11 cellular contexts compared by ENCODE assay signal in the genomic region with DNA sequence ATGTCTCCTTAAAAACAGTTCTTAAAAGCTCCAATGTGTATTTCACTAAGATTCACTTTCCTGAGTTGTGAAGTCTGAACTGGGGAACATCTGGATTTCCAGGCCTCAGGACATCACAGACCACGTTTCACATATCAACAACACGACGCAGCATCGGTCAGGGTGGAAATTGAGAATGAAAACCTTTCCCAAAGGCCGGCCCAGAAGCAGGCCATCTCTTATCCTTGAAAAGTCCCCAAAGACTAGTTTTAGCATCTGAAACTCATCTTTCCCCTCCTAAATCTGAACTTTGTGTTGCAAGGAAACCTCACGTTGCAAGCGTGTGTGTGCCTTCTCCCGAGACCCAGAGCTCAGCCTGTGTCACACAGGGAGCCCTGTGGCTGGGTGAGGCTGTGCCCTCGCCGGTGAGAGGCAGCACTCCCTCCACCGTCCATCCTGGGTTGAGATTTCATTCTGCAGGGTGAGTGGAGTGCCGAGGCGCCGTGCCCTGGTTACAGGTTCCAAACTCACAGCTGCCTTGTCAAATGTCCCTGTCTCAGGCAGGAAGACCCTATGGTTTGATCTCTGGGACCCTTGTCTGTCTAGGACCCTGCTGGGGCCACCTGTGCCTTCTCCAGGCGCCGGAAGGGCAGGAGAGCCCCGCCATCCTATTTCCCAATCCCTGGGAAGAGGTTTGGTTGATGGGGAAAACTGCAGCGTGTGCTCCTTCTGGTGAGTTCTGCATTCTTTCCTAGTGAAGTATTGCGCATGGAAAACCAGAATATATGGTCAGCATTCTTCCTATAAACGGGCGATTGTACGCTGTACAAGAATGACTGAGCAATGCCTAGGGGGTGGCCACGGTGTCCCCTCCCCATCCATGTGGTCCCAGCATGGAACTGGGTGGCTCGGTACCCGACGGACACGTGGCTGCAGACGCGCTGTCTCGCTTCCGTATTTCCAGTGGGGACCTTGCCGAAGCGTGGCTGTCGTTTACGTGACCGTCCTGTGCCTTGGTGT.
DNase-seq lines count a peak whose midpoint lies in the region; ATAC-seq and TF ChIP-seq lines count a peak whose summit lies in the region.
"Had no signal": no experiment of that assay in that cellular context is flagged by ENCODE, and none has a peak within 500 bp of the region (broad histone marks: within the 10 kb centered on the region; RNA-seq: fewer than 3 reads in every experiment).

No MANE protein-coding gene starts in this region.

- H3K36me3 ChIP-seq in SK-N-MC (ENCODE audit: insufficient read depth, low read length) (no peaks in the 10 kb centered on the region), neural progenitor cell (no peaks in the 10 kb centered on the region)

- H3K4me2 ChIP-seq in neural progenitor cell, result no peak overlapping the region
- H3K4me2 ChIP-seq: A549 had no signal

- H4K20me1 ChIP-seq in neural progenitor cell (ENCODE audit: low read depth), result no peaks in the 10 kb centered on the region

- no peak overlapping the region for H3K4me3 Mint-ChIP-seq in neural progenitor cell
- H3K4me3 Mint-ChIP-seq: activated CD8-positive, alpha-beta T cell treated with anti-CD3 and anti-CD28 coated beads for 36 hours; stimulated activated naive CD8-positive, alpha-beta T cell treated with anti-CD3 and anti-CD28 coated beads, Interleukin-15, amount 100 ng/mL, for 72 hours had no signal

- CTCF ChIA-PET in AG04449 (lab: Yijun Ruan, JAX), result no interaction called here

- POLR2A ChIA-PET in AG04449 (lab: Yijun Ruan, JAX), result interaction anchor here (1.0 to 1.4 kb wide), 2 partner anchors 49 to 99 kb away, joined by 3 to 6 read pairs; no protein-coding TSS in a partner anchor

- H3K36me3 Mint-ChIP-seq in neural progenitor cell, result no peaks in the 10 kb centered on the region

- H3K27ac ChIP-seq in SK-N-MC (peak overlapping the region; percentile 85; the same call in 1 of the 2 replicates), neural progenitor cell (no peak overlapping the region)

- H3F3A ChIP-seq in neural progenitor cell (ENCODE audit: low read depth), result no peaks in the 10 kb centered on the region

- peak; percentile 73 for DNase-seq in AG04449 (ENCODE audit: low read depth, low spot score)
- DNase-seq in SK-N-MC (ENCODE audit: low read depth, low spot score), result no peak
- DNase-seq in foreskin fibroblast, result peak; percentile 72 to 84
- no peak for DNase-seq in neural progenitor cell (ENCODE audit: low spot score)
- DNase-seq in DMS 273 (lab: John Stamatoyannopoulos, UW; ENCODE audit: unreplicated experiment), result no peak
- no peak for DNase-seq in 8988T
- no peak for DNase-seq in KG1 (lab: John Stamatoyannopoulos, UW)
- DNase-seq: activated CD8-positive, alpha-beta T cell treated with anti-CD3 and anti-CD28 coated beads for 36 hours; stimulated activated naive CD8-positive, alpha-beta T cell treated with anti-CD3 and anti-CD28 coated beads, Interleukin-15, amount 100 ng/mL, for 72 hours had no signal

- H3K9me3 Mint-ChIP-seq in neural progenitor cell, result peaks cover 12% of the 10 kb centered on the region

- H3K9ac ChIP-seq in SK-N-MC (ENCODE audit: insufficient read length) (no peak overlapping the region), neural progenitor cell (no peak overlapping the region)

- peaks cover 10% of the 10 kb centered on the region for H3K4me1 ChIP-seq in neural progenitor cell

- H3K4me3 ChIP-seq in AG04449 (ENCODE audit: low read depth, low read length), result peak overlapping the region; percentile 27
- H3K4me3 ChIP-seq in SK-N-MC, result no peak overlapping the region
- peak overlapping the region in 1 of 2 donors; percentile 38 for H3K4me3 ChIP-seq in foreskin fibroblast (ENCODE audit: low read depth in 1 of 2, low read length in 2 of 2)
- no peak overlapping the region for H3K4me3 ChIP-seq in neural progenitor cell
- H3K4me3 ChIP-seq: A549 had no signal

- ATAC-seq in GM18870 (IDR thresholded peaks at IDR 0.05; ENCODE audit: unreplicated experiment), result no peak
- ATAC-seq: activated CD8-positive, alpha-beta T cell treated with anti-CD3 and anti-CD28 coated beads for 36 hours; stimulated activated naive CD8-positive, alpha-beta T cell treated with anti-CD3 and anti-CD28 coated beads, Interleukin-15, amount 100 ng/mL, for 72 hours had no signal

- H3K9me3 ChIP-seq in SK-N-MC (ENCODE audit: low read depth, low read length), result no peaks in the 10 kb centered on the region
- no peaks in the 10 kb centered on the region for H3K9me3 ChIP-seq in neural progenitor cell (ENCODE audit: low read depth)
- H3K9me3 ChIP-seq: A549 had no signal

- no peak overlapping the region for H2AFZ ChIP-seq in neural progenitor cell (replicated peaks)

- peaks cover 46% of the 10 kb centered on the region for H3K4me1 Mint-ChIP-seq in neural progenitor cell
- H3K4me1 Mint-ChIP-seq: stimulated activated naive CD8-positive, alpha-beta T cell treated with anti-CD3 and anti-CD28 coated beads, Interleukin-15, amount 100 ng/mL, for 72 hours had no signal

- no peaks in the 10 kb centered on the region for H3K27me3 ChIP-seq in neural progenitor cell

- peaks cover 9% of the 10 kb centered on the region for H3K27me3 Mint-ChIP-seq in neural progenitor cell (ENCODE audit: insufficient read depth, low read depth)
- H3K27me3 Mint-ChIP-seq: activated CD8-positive, alpha-beta T cell treated with anti-CD3 and anti-CD28 coated beads for 36 hours had no signal

- no peaks in the 10 kb centered on the region for H3K79me2 ChIP-seq in neural progenitor cell (ENCODE audit: low read depth)

- H3K27ac Mint-ChIP-seq in neural progenitor cell, result peak overlapping the region; percentile 64
- H3K27ac Mint-ChIP-seq: activated CD8-positive, alpha-beta T cell treated with anti-CD3 and anti-CD28 coated beads for 36 hours; stimulated activated naive CD8-positive, alpha-beta T cell treated with anti-CD3 and anti-CD28 coated beads, Interleukin-15, amount 100 ng/mL, for 72 hours had no signal

- TF ChIP-seq CTCF in AG04449 (IDR thresholded peaks at IDR 0.05; ENCODE audit: insufficient read depth, low read length, missing control alignments) (no peak), foreskin fibroblast (IDR thresholded peaks at IDR 0.05; ENCODE audit: low read depth, low read length) (no peak), neural progenitor cell (IDR thresholded peaks at IDR 0.05) (no peak)

Comparison
In these comparisons a context has a peak if more than half of its experiments do, and no peak if none do; other contexts are left out.
1. DNase-seq: peak in AG04449 (single experiment) and foreskin fibroblast (2 of 2); none in SK-N-MC (single experiment), neural progenitor cell (single experiment), DMS 273 (single experiment), 8988T (single experiment) and KG1 (single experiment).